In genomic region chr12:991350-992278, GRCh38 we compare ENCODE assay signal across 8 cellular contexts. TPM values are rescaled to one million over a fixed set of nuclear protein-coding genes. Genes with fewer than 3 reads are reported as not detected.
DNase-seq lines count a peak whose midpoint lies in the region; ATAC-seq and TF ChIP-seq lines count a peak whose summit lies in the region.

No MANE protein-coding gene starts in this region.

- no peaks in the 10 kb centered on the region for H3K36me3 ChIP-seq in tibial nerve

- H3K36me3 Mint-ChIP-seq in effector memory CD8-positive, alpha-beta T cell (ENCODE audit: insufficient read depth) = peaks cover 18% of the 10 kb centered on the region
- no peaks in the 10 kb centered on the region for H3K36me3 Mint-ChIP-seq in mesothelial cell of epicardium

- H3K9me3 ChIP-seq in tibial nerve = no peaks in the 10 kb centered on the region

- no peak for TF ChIP-seq POLR2A in tibial nerve (IDR thresholded peaks at IDR 0.05)

- peak in 2 of 3 experiments; percentile 3 to 45 for DNase-seq in stimulated activated CD4-positive, alpha-beta T cell treated with anti-CD3 and anti-CD28 coated beads, TNF-alpha, amount 100 ng/mL, for 24 hours (ENCODE audit: low read depth in 3 of 3)
- DNase-seq in stimulated activated CD4-positive, alpha-beta T cell treated with anti-CD3 and anti-CD28 coated beads, Interleukin-1b, Interleukin-23, amount 100 ng/mL, for 48 hours = no peak
- peak in 1 of 2 experiments; percentile 56 for DNase-seq in HL-60 (ENCODE audit: low read depth in 1 of 2, low spot score in 1 of 2)
- DNase-seq in effector memory CD8-positive, alpha-beta T cell = no peak
- DNase-seq in mesothelial cell of epicardium (ENCODE audit: low spot score in 2 of 2, unreplicated experiment in 2 of 2) = peak in 1 of 2 experiments; percentile 21
- DNase-seq in tibial nerve (ENCODE audit: low spot score in 2 of 2) = peak in 1 of 2 donors; percentile 22
- DNase-seq in NCI-H2196 treated with DMSO at 0.1 percent for 48 hours (lab: John Stamatoyannopoulos, UW; ENCODE audit: unreplicated experiment) = no peak

- no peaks in the 10 kb centered on the region for H3K27me3 Mint-ChIP-seq in effector memory CD8-positive, alpha-beta T cell
- no peaks in the 10 kb centered on the region for H3K27me3 Mint-ChIP-seq in mesothelial cell of epicardium (ENCODE audit: low read depth)

- H3K9me3 Mint-ChIP-seq in effector memory CD8-positive, alpha-beta T cell = no peaks in the 10 kb centered on the region
- H3K9me3 Mint-ChIP-seq in mesothelial cell of epicardium = no peaks in the 10 kb centered on the region

- ATAC-seq in SK-N-SH treated with all-trans-retinoic acid at 6 μM for 48 hours = peak; percentile 47
- ATAC-seq in effector memory CD8-positive, alpha-beta T cell (replicated peaks) = peak; percentile 16

- peaks cover 11 to 31% of the 10 kb centered on the region in 2 donors for H3K4me1 Mint-ChIP-seq in effector memory CD8-positive, alpha-beta T cell (ENCODE audit: low read depth in 2 of 2)
- H3K4me1 Mint-ChIP-seq in mesothelial cell of epicardium = peaks cover 36% of the 10 kb centered on the region

- H3K4me3 ChIP-seq in HL-60 (replicated peaks; ENCODE audit: insufficient read depth, low read length) = peak overlapping the region; percentile 69
- peak overlapping the region; percentile 74 to 97 (median 94) for H3K4me3 ChIP-seq in tibial nerve

- TF ChIP-seq CTCF in HL-60 (IDR thresholded peaks at IDR 0.05; ENCODE audit: insufficient read depth, low read length) = no peak
- TF ChIP-seq CTCF in mesothelial cell of epicardium (IDR thresholded peaks at IDR 0.05; ENCODE audit: unreplicated experiment) = no peak
- no peak for TF ChIP-seq CTCF in tibial nerve (IDR thresholded peaks at IDR 0.05)

- H3K27ac ChIP-seq in HL-60 (replicated peaks) (peak overlapping the region; percentile 95), tibial nerve (peak overlapping the region; percentile 95 to 99 (median 96))

- no peaks in the 10 kb centered on the region for H3K27me3 ChIP-seq in HL-60 (ENCODE audit: insufficient read depth, poor library complexity, severe bottlenecking)
- H3K27me3 ChIP-seq in tibial nerve = no peaks in the 10 kb centered on the region

- WGBS in tibial nerve, 2 donors = 7% methylated on average over 31 to 32 of the region's 48 CpGs

- peak overlapping the region; percentile 89 to 94 for H3K4me3 Mint-ChIP-seq in effector memory CD8-positive, alpha-beta T cell
- peak overlapping the region; percentile 87 for H3K4me3 Mint-ChIP-seq in mesothelial cell of epicardium

- H3K27ac Mint-ChIP-seq in effector memory CD8-positive, alpha-beta T cell = peak overlapping the region; percentile 94
- peak overlapping the region; percentile 92 for H3K27ac Mint-ChIP-seq in mesothelial cell of epicardium

- peaks cover 0 to 37% (median 14%) of the 10 kb centered on the region in 4 donors for H3K4me1 ChIP-seq in tibial nerve

- TF ChIP-seq EP300 in tibial nerve (IDR thresholded peaks at IDR 0.05) = no peak

TF ChIP-seq in SK-N-SH treated with all-trans-retinoic acid at 6 μM for 48 hours, 23 proteins besides CTCF, POLR2A, EP300 and RAD21:
- TF ChIP-seq ZNF8 (CRISPR knock-in tag; IDR thresholded peaks at IDR 0.05) (no peak), ISL1 (CRISPR knock-in tag; IDR thresholded peaks at IDR 0.05) (no peak), ESRRG (CRISPR knock-in tag; IDR thresholded peaks at IDR 0.05) (no peak), GLIS3 (CRISPR knock-in tag; IDR thresholded peaks at IDR 0.05) (no peak), RARB (CRISPR knock-in tag; IDR thresholded peaks at IDR 0.05) (no peak), OSR1 (CRISPR knock-in tag; IDR thresholded peaks at IDR 0.05) (no peak), CSDC2 (CRISPR knock-in tag; IDR thresholded peaks at IDR 0.05) (no peak), ARNTL (CRISPR knock-in tag; IDR thresholded peaks at IDR 0.05; ENCODE audit: borderline replicate concordance, low read depth) (no peak), BACH2 (CRISPR knock-in tag; IDR thresholded peaks at IDR 0.05; ENCODE audit: borderline replicate concordance) (no peak), PPARA (CRISPR knock-in tag; IDR thresholded peaks at IDR 0.05; ENCODE audit: borderline replicate concordance) (no peak), ZNF565 (CRISPR knock-in tag; conservative IDR thresholded peaks at IDR 0.05; ENCODE audit: low read depth) (no peak), CREB5 (CRISPR knock-in tag; IDR thresholded peaks at IDR 0.05; ENCODE audit: low read depth) (no peak), TSHZ2 (CRISPR knock-in tag; IDR thresholded peaks at IDR 0.05) (no peak)

RNA-seq across cellular contexts. Expression of gene ERC1, which starts 0.6 kb away (rescaled TPM):
- total RNA-seq in mesothelial cell of epicardium (65.6 to 69.0 TPM (median 66.1 TPM) in 3 replicates), tibial nerve (10 to 100 TPM; 58.0 to 83.2 (median 73.5) TPM)

RNA-seq across cellular contexts. Expression of gene RAD52, which starts 42.1 kb away (rescaled TPM):
- 21.6 to 25.0 TPM (median 23.4 TPM) in 3 replicates for total RNA-seq in mesothelial cell of epicardium
- total RNA-seq in tibial nerve = 10 to 100 TPM; 26.9 to 61.5 (median 27.9) TPM

Comparison
In these comparisons a context has a peak if more than half of its experiments do, and no peak if none do; other contexts are left out.
1. DNase-seq: peak in stimulated activated CD4-positive, alpha-beta T cell treated with anti-CD3 and anti-CD28 coated beads, TNF-alpha, amount 100 ng/mL, for 24 hours (2 of 3); none in stimulated activated CD4-positive, alpha-beta T cell treated with anti-CD3 and anti-CD28 coated beads, Interleukin-1b, Interleukin-23, amount 100 ng/mL, for 48 hours (single experiment), effector memory CD8-positive, alpha-beta T cell (0 of 3) and NCI-H2196 treated with DMSO at 0.1 percent for 48 hours (single experiment).